In genomic region chr3:194638991-194639605, GRCh38 we compare ENCODE assay signal across 23 cellular contexts. TPM values are rescaled to one million over a fixed set of nuclear protein-coding genes. Genes with fewer than 3 reads are reported as not detected.
DNase-seq lines count a peak whose midpoint lies in the region; ATAC-seq and TF ChIP-seq lines count a peak whose summit lies in the region.
"Had no signal": no experiment of that assay in that cellular context is flagged by ENCODE, and none has a peak within 500 bp of the region (broad histone marks: within the 10 kb centered on the region; RNA-seq: fewer than 3 reads in every experiment).

No MANE protein-coding gene starts in this region.

- BruUV-seq in IMR-90 (replicated peaks; lab: Mats Ljungman, UMichigan) = no TSS peak

- peak overlapping the region; percentile 53 for H3K27ac Mint-ChIP-seq in activated T-cell treated with anti-CD3 and anti-CD28 coated beads, Interleukin-2, amount 50 U/mL, for 24 hours
- H3K27ac Mint-ChIP-seq in nephron progenitor cell (peak overlapping the region; percentile 96), type B pancreatic cell (no peak overlapping the region)
- H3K27ac Mint-ChIP-seq: activated naive CD8-positive, alpha-beta T cell treated with anti-CD3 and anti-CD28 coated beads, Interleukin-2, amount 10 ng/mL, durations not matched to agents 7 days and 5 days; T-helper 2 cell treated with Interferon-gamma antibody and Interleukin-4, amounts not matched to agents 5 μg/mL and 100 μg/mL, for 36 hours had no signal

- peak overlapping the region; percentile 81 for H3K4ac ChIP-seq in IMR-90 (ENCODE audit: low read depth, low read length)

- in situ Hi-C loops in IMR-90 (cut with MboI; ENCODE audit: low sequenced_read_pairs) = no loop called here

- peaks cover 3% of the 10 kb centered on the region; the same call in 1 of the 2 replicates for H4K20me1 ChIP-seq in IMR-90 (ENCODE audit: insufficient read depth, low read length)

- peak overlapping the region; percentile 17; the same call in 1 of the 2 replicates for H4K91ac ChIP-seq in IMR-90 (ENCODE audit: insufficient read depth, low read depth, low read length)

- H3K9ac ChIP-seq in IMR-90 (ENCODE audit: low read depth, low read length) = no peak overlapping the region

- no peak overlapping the region for H4K5ac ChIP-seq in IMR-90 (ENCODE audit: low read depth, low read length)

- peaks cover 51% of the 10 kb centered on the region for H3K36me3 Mint-ChIP-seq in activated T-cell treated with anti-CD3 and anti-CD28 coated beads, Interleukin-2, amount 50 U/mL, for 24 hours (ENCODE audit: low read depth)
- H3K36me3 Mint-ChIP-seq in activated T-cell treated with anti-CD3 and anti-CD28 coated beads, Interleukin-2, amount 50 U/mL, for 4 hours (ENCODE audit: insufficient read depth) = peaks cover 24% of the 10 kb centered on the region
- peaks cover 50% of the 10 kb centered on the region for H3K36me3 Mint-ChIP-seq in nephron progenitor cell (ENCODE audit: low read depth)
- H3K36me3 Mint-ChIP-seq in type B pancreatic cell = peaks cover 27% of the 10 kb centered on the region

- H3K9me3 ChIP-seq in IMR-90 (ENCODE audit: control insufficient read depth, insufficient read depth, low read length) = no peaks in the 10 kb centered on the region
- H3K9me3 ChIP-seq in WERI-Rb-1 (ENCODE audit: severe bottlenecking) = no peaks in the 10 kb centered on the region
- H3K9me3 ChIP-seq: pancreas, stomach, tibial nerve had no signal

- WGBS in IMR-90 (ENCODE audit: extremely low coverage in 2 of 2, insufficient read length in 1 of 2), 2 experiments = 92% methylated on average over 7 of the region's 10 CpGs; no CpG with 5 or more reads in 1 of the 2 experiments

- H3K18ac ChIP-seq in IMR-90 (ENCODE audit: low read depth, low read length) = no peak overlapping the region

- H3K27ac ChIP-seq in IMR-90 (ENCODE audit: insufficient read depth, low read length) = no peak overlapping the region
- H3K27ac ChIP-seq in RWPE1 = no peak overlapping the region
- no peak overlapping the region for H3K27ac ChIP-seq in WERI-Rb-1
- H3K27ac ChIP-seq: C4-2B, epithelial cell of prostate, pancreas had no signal

- H2BK120ac ChIP-seq in IMR-90 (ENCODE audit: low read depth, low read length) = peak overlapping the region; percentile 9

- H3K4me1 ChIP-seq in IMR-90 (ENCODE audit: control insufficient read depth, insufficient read depth, low read length) = peaks cover 6% of the 10 kb centered on the region
- H3K4me1 ChIP-seq: pancreas, stomach, tibial nerve had no signal

- TF ChIP-seq RAD21 in IMR-90 (IDR thresholded peaks at IDR 0.05; ENCODE audit: low read length) = no peak

- TF ChIP-seq CTCF in IMR-90 (conservative IDR thresholded peaks at IDR 0.05; ENCODE audit: low read depth, low read length) (no peak), nephron progenitor cell (IDR thresholded peaks at IDR 0.05) (no peak), type B pancreatic cell (conservative IDR thresholded peaks at IDR 0.05) (no peak), RWPE1 (conservative IDR thresholded peaks at IDR 0.05; ENCODE audit: low read depth) (no peak), WERI-Rb-1 (IDR thresholded peaks at IDR 0.05; ENCODE audit: low read depth, low read length) (no peak)

- H3K27me3 ChIP-seq in IMR-90 (ENCODE audit: control insufficient read depth, insufficient read depth, low read length) = no peaks in the 10 kb centered on the region
- no peaks in the 10 kb centered on the region for H3K27me3 ChIP-seq in WERI-Rb-1 (ENCODE audit: insufficient read depth, low read depth, severe bottlenecking)
- H3K27me3 ChIP-seq: pancreas, stomach, tibial nerve had no signal

- no peak overlapping the region for H2AFZ ChIP-seq in IMR-90 (replicated peaks; ENCODE audit: low read length, poor library complexity)

- H3K9me1 ChIP-seq in IMR-90 (ENCODE audit: insufficient read depth, low read length) = peaks cover 16% of the 10 kb centered on the region

- H3K4me3 ChIP-seq in IMR-90 (ENCODE audit: insufficient read depth, low read depth, low read length) (no peak overlapping the region), WERI-Rb-1 (ENCODE audit: low read depth, low read length) (no peak overlapping the region)
- H3K4me3 ChIP-seq: pancreas, stomach, tibial nerve had no signal

- H2AK5ac ChIP-seq in IMR-90 (ENCODE audit: low read depth, low read length) = peak overlapping the region; percentile 84; the same call in 1 of the 2 replicates

- H2AK9ac ChIP-seq in IMR-90 (replicated peaks; ENCODE audit: low read depth, low read length, poor library complexity) = peak overlapping the region; percentile 1

- no peaks in the 10 kb centered on the region for H3K9me3 Mint-ChIP-seq in activated T-cell treated with anti-CD3 and anti-CD28 coated beads, Interleukin-2, amount 50 U/mL, for 24 hours
- H3K9me3 Mint-ChIP-seq in activated T-cell treated with anti-CD3 and anti-CD28 coated beads, Interleukin-2, amount 50 U/mL, for 4 hours = no peaks in the 10 kb centered on the region
- peaks cover 3% of the 10 kb centered on the region for H3K9me3 Mint-ChIP-seq in nephron progenitor cell
- H3K9me3 Mint-ChIP-seq in type B pancreatic cell = no peaks in the 10 kb centered on the region
- H3K9me3 Mint-ChIP-seq: activated naive CD8-positive, alpha-beta T cell treated with anti-CD3 and anti-CD28 coated beads, Interleukin-2, amount 10 ng/mL, durations not matched to agents 7 days and 5 days; naive B cell; T-helper 2 cell treated with Interferon-gamma antibody and Interleukin-4, amounts not matched to agents 5 μg/mL and 100 μg/mL, for 36 hours had no signal

- H3K4me2 ChIP-seq in IMR-90 (ENCODE audit: low read depth, low read length) = no peak overlapping the region

- H3K14ac ChIP-seq in IMR-90 (replicated peaks; ENCODE audit: low read depth, low read length) = peak overlapping the region; percentile 70; the same call in 1 of the 2 replicates

- no peak for DNase-seq in activated T-cell treated with anti-CD3 and anti-CD28 coated beads, Interleukin-2, amount 50 U/mL, for 24 hours
- no peak for DNase-seq in activated T-cell treated with anti-CD3 and anti-CD28 coated beads, Interleukin-2, amount 50 U/mL, for 4 hours
- DNase-seq in IMR-90 (no peak), nephron progenitor cell (no peak), type B pancreatic cell (ENCODE audit: extremely low spot score, unreplicated experiment) (peak; percentile 31), RWPE1 (ENCODE audit: low spot score) (no peak), WERI-Rb-1 (no peak), COLO829 (ENCODE audit: low spot score) (no peak)
- DNase-seq: ACHN; activated effector memory CD4-positive, alpha-beta T cell treated with anti-CD3 and anti-CD28 coated beads, Interleukin-2, amount 50 U/mL, for 16 hours; activated naive CD8-positive, alpha-beta T cell treated with anti-CD3 and anti-CD28 coated beads, Interleukin-2, amount 10 ng/mL, durations not matched to agents 7 days and 5 days; DMS 273 treated with DMSO at 0.1 percent for 48 hours; left cardiac atrium; naive B cell; NCI-H1092 treated with DMSO at 0.1 percent for 48 hours; NCI-H1930; pancreas; RPMI8226; stomach had no signal

- H3K79me1 ChIP-seq in IMR-90 (ENCODE audit: low read depth in 1 of 2, low read length in 2 of 2) = peaks cover 7 to 24% of the 10 kb centered on the region in 2 experiments

- no peaks in the 10 kb centered on the region for H3K27me3 Mint-ChIP-seq in activated T-cell treated with anti-CD3 and anti-CD28 coated beads, Interleukin-2, amount 50 U/mL, for 24 hours
- H3K27me3 Mint-ChIP-seq in activated T-cell treated with anti-CD3 and anti-CD28 coated beads, Interleukin-2, amount 50 U/mL, for 4 hours (ENCODE audit: low read depth) = no peaks in the 10 kb centered on the region
- H3K27me3 Mint-ChIP-seq in nephron progenitor cell (ENCODE audit: low read depth, poor library complexity) (no peaks in the 10 kb centered on the region), type B pancreatic cell (no peaks in the 10 kb centered on the region)
- H3K27me3 Mint-ChIP-seq: activated naive CD8-positive, alpha-beta T cell treated with anti-CD3 and anti-CD28 coated beads, Interleukin-2, amount 10 ng/mL, durations not matched to agents 7 days and 5 days; naive B cell had no signal

- peak overlapping the region; percentile 5 for H2BK5ac ChIP-seq in IMR-90 (ENCODE audit: low read depth, low read length, poor library complexity, severe bottlenecking)

- H3K4me1 Mint-ChIP-seq in activated T-cell treated with anti-CD3 and anti-CD28 coated beads, Interleukin-2, amount 50 U/mL, for 24 hours (ENCODE audit: low read depth) = peaks cover 12% of the 10 kb centered on the region
- peaks cover 6% of the 10 kb centered on the region for H3K4me1 Mint-ChIP-seq in activated T-cell treated with anti-CD3 and anti-CD28 coated beads, Interleukin-2, amount 50 U/mL, for 4 hours (ENCODE audit: low read depth)
- peaks cover 4% of the 10 kb centered on the region for H3K4me1 Mint-ChIP-seq in nephron progenitor cell
- H3K4me1 Mint-ChIP-seq in type B pancreatic cell (ENCODE audit: unreplicated experiment) = peaks cover 6% of the 10 kb centered on the region

- H3K4me3 Mint-ChIP-seq in activated T-cell treated with anti-CD3 and anti-CD28 coated beads, Interleukin-2, amount 50 U/mL, for 24 hours = no peak overlapping the region
- H3K4me3 Mint-ChIP-seq in activated T-cell treated with anti-CD3 and anti-CD28 coated beads, Interleukin-2, amount 50 U/mL, for 4 hours = no peak overlapping the region
- H3K4me3 Mint-ChIP-seq in nephron progenitor cell (no peak overlapping the region), type B pancreatic cell (no peak overlapping the region)
- H3K4me3 Mint-ChIP-seq: activated naive CD8-positive, alpha-beta T cell treated with anti-CD3 and anti-CD28 coated beads, Interleukin-2, amount 10 ng/mL, durations not matched to agents 7 days and 5 days; naive B cell; T-helper 2 cell treated with Interferon-gamma antibody and Interleukin-4, amounts not matched to agents 5 μg/mL and 100 μg/mL, for 36 hours had no signal

- H3K36me3 ChIP-seq in IMR-90 (ENCODE audit: control insufficient read depth, insufficient read depth, low read length) = peaks cover 12% of the 10 kb centered on the region
- 0 out of 2 replicates have a peak, but pooled peaks cover 3% of the 10 kb centered on the region for H3K36me3 ChIP-seq in WERI-Rb-1

- peak overlapping the region; percentile 4; the same call in 1 of the 2 replicates for H3K23ac ChIP-seq in IMR-90 (ENCODE audit: low read depth, low read length)

- CTCF ChIA-PET in IMR-90 (lab: Yijun Ruan, JAX) = interaction anchor here (1.1 kb wide), 1 partner anchor 305 kb away, joined by 4 read pairs; no protein-coding TSS in a partner anchor
- CTCF ChIA-PET in RWPE1 (lab: Yijun Ruan, JAX) = interaction anchor here (0.6 kb wide), 1 partner anchor 476 kb away, joined by 3 read pairs; no protein-coding TSS in a partner anchor

- H2BK20ac ChIP-seq in IMR-90 (ENCODE audit: low read depth, low read length) = peak overlapping the region; percentile 72; the same call in 1 of the 2 replicates

- POLR2A ChIA-PET in IMR-90 (lab: Charles Lee; ENCODE audit: unreplicated experiment) = interaction anchor here (0.6 kb wide), 1 partner anchor 168 kb away, joined by 8 read pairs; no protein-coding TSS in a partner anchor
- POLR2A ChIA-PET in RWPE1 (lab: Yijun Ruan, JAX; ENCODE audit: low non-redundant PET) = no interaction called here

- H3K56ac ChIP-seq in IMR-90 (ENCODE audit: extremely low read depth, insufficient read depth, low read length) = no peak overlapping the region

- peak overlapping the region in 1 of 2 experiments; percentile 59; a peak in 2 of 4 replicates for H4K8ac ChIP-seq in IMR-90 (ENCODE audit: low read depth in 2 of 2, low read length in 2 of 2)

- peak overlapping the region; percentile 20; the same call in 1 of the 3 replicates for H2BK15ac ChIP-seq in IMR-90 (ENCODE audit: low read depth, low read length)

- intact Hi-C loops in IMR-90 (cut with micrococcal nuclease) = no loop called here

- no peak for ATAC-seq in activated T-cell treated with anti-CD3 and anti-CD28 coated beads, Interleukin-2, amount 50 U/mL, for 4 hours
- no peak for ATAC-seq in IMR-90 (ENCODE audit: low read depth)
- ATAC-seq: pancreas had no signal

- TF ChIP-seq POLR2A in IMR-90 (IDR thresholded peaks at IDR 0.05; ENCODE audit: low read depth, low read length) = no peak

- dilution Hi-C loops in IMR-90 (cut with HindIII; ENCODE audit: low sequenced_read_pairs, unreplicated experiment) = no loop called here

RNA-seq across cellular contexts. Expression of gene TMEM44, which starts 5.9 kb away (rescaled TPM):
- total RNA-seq in activated T-cell treated with anti-CD3 and anti-CD28 coated beads, Interleukin-2, amount 50 U/mL, for 4 hours = 1 to 10 TPM; 1.1 to 2.4 (median 2.0) TPM
- total RNA-seq in IMR-90 (2012; rRNA removed) (7.8 and 9.7 TPM in 2 replicates), type B pancreatic cell (ENCODE audit: low replicate concordance) (7.9 and 22.8 TPM in 2 replicates)
- 22.4 and 24.2 TPM in 2 replicates for polyA plus RNA-seq in IMR-90 (2012; rRNA removed)
- polyA plus RNA-seq in IMR-90 (2012; cell fraction: cytosol; rRNA removed) = 13.9 and 18.1 TPM in 2 replicates
- 104 and 111 TPM in 2 replicates for polyA plus RNA-seq in IMR-90 (2012; cell fraction: nucleus; rRNA removed; ENCODE audit: low replicate concordance)

RNA-seq across cellular contexts. Expression of gene LSG1, which starts 32.9 kb away (rescaled TPM):
- 10 to 100 TPM; 68.4 to 82.0 (median 70.3) TPM for total RNA-seq in activated T-cell treated with anti-CD3 and anti-CD28 coated beads, Interleukin-2, amount 50 U/mL, for 4 hours
- total RNA-seq in IMR-90 (2012; rRNA removed) = 45.2 and 46.7 TPM in 2 replicates
- 25.2 and 26.8 TPM in 2 replicates for polyA plus RNA-seq in IMR-90 (2012; rRNA removed)
- 4.7 and 9.8 TPM in 2 replicates for polyA plus RNA-seq in IMR-90 (2012; cell fraction: cytosol; rRNA removed)
- 14.1 and 59.8 TPM in 2 replicates for polyA plus RNA-seq in IMR-90 (2012; cell fraction: nucleus; rRNA removed; ENCODE audit: low replicate concordance)
- total RNA-seq in type B pancreatic cell (ENCODE audit: low replicate concordance) = 43.8 and 45.3 TPM in 2 replicates

RNA-seq across cellular contexts. Expression of gene FAM43A, which starts 46.6 kb away (rescaled TPM):
- 10 to 100 TPM in 2 of 3 donors, 1 to 10 TPM in 1; 9.9 to 27.8 (median 19.8) TPM for total RNA-seq in activated T-cell treated with anti-CD3 and anti-CD28 coated beads, Interleukin-2, amount 50 U/mL, for 4 hours
- total RNA-seq in IMR-90 (2012; rRNA removed) = 3.0 and 3.1 TPM in 2 replicates
- 11.2 and 11.5 TPM in 2 replicates for polyA plus RNA-seq in IMR-90 (2012; rRNA removed)
- 8.8 and 20.4 TPM in 2 replicates for polyA plus RNA-seq in IMR-90 (2012; cell fraction: cytosol; rRNA removed)
- 30.0 and 63.1 TPM in 2 replicates for polyA plus RNA-seq in IMR-90 (2012; cell fraction: nucleus; rRNA removed; ENCODE audit: low replicate concordance)
- total RNA-seq in type B pancreatic cell (ENCODE audit: low replicate concordance) = 9.3 and 13.9 TPM in 2 replicates
